Comparison of ENCODE assay signal across 7 cellular contexts in the genomic region with DNA sequence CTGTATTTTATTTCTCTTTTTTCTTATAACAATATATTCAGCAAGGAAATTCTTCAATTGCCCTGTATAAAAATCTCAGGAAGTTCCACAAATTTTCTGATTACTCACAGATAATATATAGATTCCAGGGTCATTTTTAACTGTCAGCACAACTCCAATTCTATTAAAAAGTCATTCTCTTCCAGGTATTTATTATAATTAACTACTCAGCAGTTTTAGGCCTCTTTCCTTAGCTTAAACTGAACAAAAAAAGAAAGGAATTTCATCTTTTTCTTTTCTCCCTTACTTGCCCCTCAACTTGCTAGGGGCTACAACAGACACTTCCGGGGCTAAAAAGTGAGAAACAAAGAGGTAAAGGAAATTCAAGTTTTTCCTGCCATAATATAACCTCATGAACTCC.
"Had no signal": no experiment of that assay in that cellular context is flagged by ENCODE, and none has a peak within 500 bp of the region (broad histone marks: within the 10 kb centered on the region; RNA-seq: fewer than 3 reads in every experiment).

No MANE protein-coding gene starts in this region.

- H3K9ac ChIP-seq: KMS-11 had no signal

- DNase-seq: Karpas-422, Kasumi-1, KBM-7, KG1 had no signal

- H3K27ac ChIP-seq: HL-60, KMS-11 had no signal

- FAIRE-seq: HTR-8/SVneo had no signal

- H3K4me2 ChIP-seq: KMS-11 had no signal
